Comparison of ENCODE assay signal across 31 cellular contexts in the genomic region with DNA sequence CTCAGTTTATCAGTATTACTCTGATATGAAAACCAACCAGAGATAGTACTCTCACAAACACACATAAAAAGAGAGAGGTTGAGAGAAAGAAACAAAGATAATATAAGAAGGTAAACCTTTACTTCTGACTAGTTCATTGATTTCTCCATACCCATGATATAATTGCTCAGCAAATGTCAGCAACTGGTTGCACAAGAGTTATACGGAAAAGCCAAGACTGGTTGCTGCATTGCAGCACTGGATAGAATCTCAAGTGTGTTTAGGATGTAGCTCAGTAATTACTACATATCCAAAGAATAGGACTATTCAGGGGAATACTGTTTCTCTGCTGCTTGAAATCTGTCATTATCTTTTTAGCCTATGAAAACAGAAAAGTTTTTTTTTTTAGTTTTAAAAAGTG.
"Had no signal": no experiment of that assay in that cellular context is flagged by ENCODE, and none has a peak within 500 bp of the region (broad histone marks: within the 10 kb centered on the region; RNA-seq: fewer than 3 reads in every experiment).

No MANE protein-coding gene starts in this region.

- H3K4me1 ChIP-seq: adrenal gland, breast epithelium had no signal

- DNase-seq: activated B cell treated with CpG ODN at 0.5 μM for 24 hours; activated CD4-positive, alpha-beta memory T cell treated with anti-CD3 and anti-CD28 coated beads for 36 hours; activated CD4-positive, alpha-beta T cell treated with anti-CD3 and anti-CD28 coated beads for 4 hours; activated CD4-positive, alpha-beta T cell treated with anti-CD3 and anti-CD28 coated beads, Interleukin-2, amount 10 ng/mL, durations not matched to agents 24 days and 14 days; activated CD4-positive, alpha-beta T cell treated with anti-CD3 and anti-CD28 coated beads, Interleukin-2, amount 50 U/mL, for 1 hour; activated CD4-positive, alpha-beta T cell treated with anti-CD3 and anti-CD28 coated beads, Interleukin-2, amount 50 U/mL, for 4 hours; activated CD4-positive, CD25-positive, alpha-beta regulatory T cell treated with anti-CD3 and anti-CD28 coated beads, Interleukin-2, amount 50 U/mL, for 72 hours; activated CD8-positive, alpha-beta memory T cell treated with anti-CD3 and anti-CD28 coated beads, Interleukin-2, amount 50 U/mL, for 4 hours; activated CD8-positive, alpha-beta T cell treated with anti-CD3 and anti-CD28 coated beads for 36 hours; activated effector memory CD4-positive, alpha-beta T cell treated with anti-CD3 and anti-CD28 coated beads, Interleukin-2, amount 50 U/mL, for 16 hours; activated gamma-delta T cell treated with Interleukin-2 at 50 U/mL for 16 hours; activated naive CD4-positive, alpha-beta T cell treated with anti-CD3 and anti-CD28 coated beads, Interleukin-2, amount 10 ng/mL, durations not matched to agents 7 days and 5 days; activated naive CD4-positive, alpha-beta T cell treated with Interleukin-2 at 50 U/mL for 16 hours; activated naive CD8-positive, alpha-beta T cell treated with anti-CD3 and anti-CD28 coated beads, Interleukin-2, amount 10 ng/mL, durations not matched to agents 7 days and 5 days; activated T-cell treated with anti-CD3 and anti-CD28 coated beads for 4 hours; activated T-cell treated with anti-CD3 and anti-CD28 coated beads, Interleukin-2, amount 50 U/mL, for 1 hour; activated T-cell treated with anti-CD3 and anti-CD28 coated beads, Interleukin-2, amount 50 U/mL, for 4 hours; activated T-cell treated with anti-CD3 and anti-CD28 coated beads, Interleukin-2, amount 50 U/mL, for 72 hours; adrenal gland; amniotic stem cell; aorta; body of pancreas; brain microvascular endothelial cell; central memory CD4-positive, alpha-beta T cell; T-helper 2 cell; T-helper 9 cell had no signal

- H3K27ac ChIP-seq: adrenal gland, body of pancreas, brain microvascular endothelial cell, breast epithelium, VCaP had no signal

- ATAC-seq: activated CD8-positive, alpha-beta T cell treated with anti-CD3 and anti-CD28 coated beads for 36 hours; activated T-cell treated with anti-CD3 and anti-CD28 coated beads, Interleukin-2, amount 50 U/mL, for 4 hours; activated T-cell treated with anti-CD3 and anti-CD28 coated beads, Interleukin-2, amount 50 U/mL, for 72 hours; activated T-helper 17 cell treated with anti-CD3 and anti-CD28 coated beads, Interleukin-2, amount 50 U/mL, for 72 hours; body of pancreas had no signal

- H3K4me3 ChIP-seq: adrenal gland, body of pancreas, breast epithelium had no signal

- H3K9me3 ChIP-seq: adrenal gland, body of pancreas, breast epithelium had no signal

- H3K27me3 ChIP-seq: adrenal gland, body of pancreas, brain microvascular endothelial cell, breast epithelium had no signal

- H3K36me3 ChIP-seq: adrenal gland, brain microvascular endothelial cell, breast epithelium had no signal

- FAIRE-seq: astrocyte, TTC549 had no signal
